1 cellular context compared by ENCODE assay signal in the genomic region with DNA sequence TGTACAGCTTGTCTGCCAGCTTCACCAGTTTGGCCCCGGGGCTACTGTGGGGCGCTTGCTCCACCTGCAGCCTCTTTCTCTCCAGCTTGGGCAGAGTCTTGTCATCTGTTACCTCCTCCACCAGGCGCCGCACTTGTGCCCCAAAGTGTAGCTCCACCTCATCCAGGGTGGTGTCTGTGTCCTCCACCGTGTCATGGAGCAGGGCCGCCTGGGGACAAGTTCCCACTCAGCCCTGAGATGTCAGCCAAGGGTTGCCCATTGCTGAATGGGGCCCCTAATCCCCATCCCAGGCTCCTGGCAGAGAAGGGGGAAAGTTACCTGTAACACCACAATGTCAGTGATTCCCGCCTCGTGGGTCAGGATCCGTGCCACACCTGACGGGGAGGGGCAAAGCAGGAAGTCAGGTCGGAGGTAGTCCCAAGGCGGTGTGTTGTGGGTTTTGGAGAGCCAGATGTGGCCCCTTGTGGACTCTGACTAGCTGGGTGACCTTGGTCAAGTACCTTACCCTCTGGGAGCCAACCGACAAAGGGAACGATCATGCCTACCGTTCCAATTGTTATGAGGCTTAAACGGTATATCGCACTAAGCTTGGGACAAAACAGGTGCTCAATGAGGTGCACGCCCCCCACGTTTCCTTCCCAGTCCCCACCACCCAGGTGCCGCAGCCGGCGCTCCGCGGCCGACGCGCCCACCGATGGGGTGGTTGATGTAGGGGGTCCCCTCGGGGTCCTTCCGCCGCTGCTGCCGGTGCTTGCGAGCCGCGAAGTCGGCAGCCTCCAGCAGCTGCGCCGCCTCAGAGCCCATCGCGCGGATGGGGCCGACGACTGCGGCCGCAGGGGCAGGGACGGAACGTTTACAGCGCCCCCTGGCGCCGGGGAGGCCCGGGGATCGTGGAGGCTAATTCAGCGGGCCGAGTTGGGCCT.
TF ChIP-seq lines count a peak whose summit lies in the region.

A gene with protein sequence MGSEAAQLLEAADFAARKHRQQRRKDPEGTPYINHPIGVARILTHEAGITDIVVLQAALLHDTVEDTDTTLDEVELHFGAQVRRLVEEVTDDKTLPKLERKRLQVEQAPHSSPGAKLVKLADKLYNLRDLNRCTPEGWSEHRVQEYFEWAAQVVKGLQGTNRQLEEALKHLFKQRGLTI (minus strand): TSS at position 813 of the 923 bp plus-strand sequence. CDS start 9 bp downstream, at position 804.

TF ChIP-seq in A549, 52 proteins besides CTCF, POLR2A, EP300 and RAD21 (continued from another document):
- TF ChIP-seq, protein P1, sequence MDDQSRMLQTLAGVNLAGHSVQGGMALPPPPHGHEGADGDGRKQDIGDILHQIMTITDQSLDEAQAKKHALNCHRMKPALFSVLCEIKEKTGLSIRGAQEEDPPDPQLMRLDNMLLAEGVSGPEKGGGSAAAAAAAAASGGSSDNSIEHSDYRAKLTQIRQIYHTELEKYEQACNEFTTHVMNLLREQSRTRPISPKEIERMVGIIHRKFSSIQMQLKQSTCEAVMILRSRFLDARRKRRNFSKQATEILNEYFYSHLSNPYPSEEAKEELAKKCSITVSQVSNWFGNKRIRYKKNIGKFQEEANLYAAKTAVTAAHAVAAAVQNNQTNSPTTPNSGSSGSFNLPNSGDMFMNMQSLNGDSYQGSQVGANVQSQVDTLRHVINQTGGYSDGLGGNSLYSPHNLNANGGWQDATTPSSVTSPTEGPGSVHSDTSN (IDR thresholded peaks at IDR 0.05): peak; percentile 35; the same call in 1 of the 2 replicates
- TF ChIP-seq FOSL2 (IDR thresholded peaks at IDR 0.05) (no peak), FOSL2 (CRISPR knock-in tag; IDR thresholded peaks at IDR 0.05) (no peak), RNF2 (IDR thresholded peaks at IDR 0.05; ENCODE audit: borderline replicate concordance, low read depth) (no peak), CBX8 (IDR thresholded peaks at IDR 0.05) (no peak), MYC (IDR thresholded peaks at IDR 0.05; ENCODE audit: borderline replicate concordance, low read length) (peak; percentile 56; the same call in 1 of the 2 replicates), RARB (CRISPR knock-in tag; IDR thresholded peaks at IDR 0.05) (no peak), HOXA7 (CRISPR knock-in tag; IDR thresholded peaks at IDR 0.05) (no peak), EHMT2 (IDR thresholded peaks at IDR 0.05; ENCODE audit: low read depth) (no peak), ZSCAN20 (CRISPR knock-in tag; IDR thresholded peaks at IDR 0.05) (no peak), TP53 (CRISPR knock-in tag; IDR thresholded peaks at IDR 0.05) (no peak), RFX5 (IDR thresholded peaks at IDR 0.05) (peak; percentile 72; the same call in 1 of the 2 replicates), RCOR1 (IDR thresholded peaks at IDR 0.05; ENCODE audit: low read depth, low read length) (no peak), NFE2L2 (conservative IDR thresholded peaks at IDR 0.05; ENCODE audit: low read length) (no peak), ESRRA (IDR thresholded peaks at IDR 0.05; ENCODE audit: borderline replicate concordance, low read length) (no peak; the same call in 1 of the 2 replicates), EHF (CRISPR knock-in tag; IDR thresholded peaks at IDR 0.05) (no peak), HES2 (IDR thresholded peaks at IDR 0.05) (no peak), ZNF302 (CRISPR knock-in tag; IDR thresholded peaks at IDR 0.05) (no peak), KDM5A (IDR thresholded peaks at IDR 0.05) (peak; percentile 53), POLR2AphosphoS2 (conservative IDR thresholded peaks at IDR 0.05; ENCODE audit: low read length) (no peak), NR3C1 (IDR thresholded peaks at IDR 0.05) (no peak), JUNB (IDR thresholded peaks at IDR 0.05) (no peak), BHLHE40 (IDR thresholded peaks at IDR 0.05; ENCODE audit: low read depth, low read length) (no peak), CHD4 (IDR thresholded peaks at IDR 0.05; ENCODE audit: borderline replicate concordance) (no peak), SMC3 (IDR thresholded peaks at IDR 0.05) (peak; percentile 45), GATA3 (IDR thresholded peaks at IDR 0.05; ENCODE audit: borderline replicate concordance) (0 out of 2 replicates have a peak, but pooled peaks have one; percentile 34), CHD2 (IDR thresholded peaks at IDR 0.05; ENCODE audit: low read length, partially characterized antibody) (no peak), ZC3H11A (IDR thresholded peaks at IDR 0.05) (peak; percentile 2; the same call in 1 of the 2 replicates), CBX2 (IDR thresholded peaks at IDR 0.05; ENCODE audit: borderline replicate concordance, low read depth) (no peak), CEBPB (IDR thresholded peaks at IDR 0.05) (no peak), FOSB (CRISPR knock-in tag; IDR thresholded peaks at IDR 0.05) (no peak), MAFK (IDR thresholded peaks at IDR 0.05; ENCODE audit: partially characterized antibody) (no peak), SREBF2 (IDR thresholded peaks at IDR 0.05) (no peak), FOXS1 (CRISPR knock-in tag; IDR thresholded peaks at IDR 0.05) (no peak; the same call in 1 of the 2 replicates), NPAS2 (CRISPR knock-in tag; IDR thresholded peaks at IDR 0.05; ENCODE audit: borderline replicate concordance) (no peak; the same call in 1 of the 2 replicates)
- TF ChIP-seq, protein P2, sequence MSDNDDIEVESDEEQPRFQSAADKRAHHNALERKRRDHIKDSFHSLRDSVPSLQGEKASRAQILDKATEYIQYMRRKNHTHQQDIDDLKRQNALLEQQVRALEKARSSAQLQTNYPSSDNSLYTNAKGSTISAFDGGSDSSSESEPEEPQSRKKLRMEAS (IDR thresholded peaks at IDR 0.05): peak; percentile 84
- TF ChIP-seq, protein P3, sequence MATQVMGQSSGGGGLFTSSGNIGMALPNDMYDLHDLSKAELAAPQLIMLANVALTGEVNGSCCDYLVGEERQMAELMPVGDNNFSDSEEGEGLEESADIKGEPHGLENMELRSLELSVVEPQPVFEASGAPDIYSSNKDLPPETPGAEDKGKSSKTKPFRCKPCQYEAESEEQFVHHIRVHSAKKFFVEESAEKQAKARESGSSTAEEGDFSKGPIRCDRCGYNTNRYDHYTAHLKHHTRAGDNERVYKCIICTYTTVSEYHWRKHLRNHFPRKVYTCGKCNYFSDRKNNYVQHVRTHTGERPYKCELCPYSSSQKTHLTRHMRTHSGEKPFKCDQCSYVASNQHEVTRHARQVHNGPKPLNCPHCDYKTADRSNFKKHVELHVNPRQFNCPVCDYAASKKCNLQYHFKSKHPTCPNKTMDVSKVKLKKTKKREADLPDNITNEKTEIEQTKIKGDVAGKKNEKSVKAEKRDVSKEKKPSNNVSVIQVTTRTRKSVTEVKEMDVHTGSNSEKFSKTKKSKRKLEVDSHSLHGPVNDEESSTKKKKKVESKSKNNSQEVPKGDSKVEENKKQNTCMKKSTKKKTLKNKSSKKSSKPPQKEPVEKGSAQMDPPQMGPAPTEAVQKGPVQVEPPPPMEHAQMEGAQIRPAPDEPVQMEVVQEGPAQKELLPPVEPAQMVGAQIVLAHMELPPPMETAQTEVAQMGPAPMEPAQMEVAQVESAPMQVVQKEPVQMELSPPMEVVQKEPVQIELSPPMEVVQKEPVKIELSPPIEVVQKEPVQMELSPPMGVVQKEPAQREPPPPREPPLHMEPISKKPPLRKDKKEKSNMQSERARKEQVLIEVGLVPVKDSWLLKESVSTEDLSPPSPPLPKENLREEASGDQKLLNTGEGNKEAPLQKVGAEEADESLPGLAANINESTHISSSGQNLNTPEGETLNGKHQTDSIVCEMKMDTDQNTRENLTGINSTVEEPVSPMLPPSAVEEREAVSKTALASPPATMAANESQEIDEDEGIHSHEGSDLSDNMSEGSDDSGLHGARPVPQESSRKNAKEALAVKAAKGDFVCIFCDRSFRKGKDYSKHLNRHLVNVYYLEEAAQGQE (IDR thresholded peaks at IDR 0.05): no peak; the same call in 1 of the 2 replicates
- TF ChIP-seq, protein P4, sequence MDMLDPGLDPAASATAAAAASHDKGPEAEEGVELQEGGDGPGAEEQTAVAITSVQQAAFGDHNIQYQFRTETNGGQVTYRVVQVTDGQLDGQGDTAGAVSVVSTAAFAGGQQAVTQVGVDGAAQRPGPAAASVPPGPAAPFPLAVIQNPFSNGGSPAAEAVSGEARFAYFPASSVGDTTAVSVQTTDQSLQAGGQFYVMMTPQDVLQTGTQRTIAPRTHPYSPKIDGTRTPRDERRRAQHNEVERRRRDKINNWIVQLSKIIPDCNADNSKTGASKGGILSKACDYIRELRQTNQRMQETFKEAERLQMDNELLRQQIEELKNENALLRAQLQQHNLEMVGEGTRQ (IDR thresholded peaks at IDR 0.05): no peak
- TF ChIP-seq, protein P5, sequence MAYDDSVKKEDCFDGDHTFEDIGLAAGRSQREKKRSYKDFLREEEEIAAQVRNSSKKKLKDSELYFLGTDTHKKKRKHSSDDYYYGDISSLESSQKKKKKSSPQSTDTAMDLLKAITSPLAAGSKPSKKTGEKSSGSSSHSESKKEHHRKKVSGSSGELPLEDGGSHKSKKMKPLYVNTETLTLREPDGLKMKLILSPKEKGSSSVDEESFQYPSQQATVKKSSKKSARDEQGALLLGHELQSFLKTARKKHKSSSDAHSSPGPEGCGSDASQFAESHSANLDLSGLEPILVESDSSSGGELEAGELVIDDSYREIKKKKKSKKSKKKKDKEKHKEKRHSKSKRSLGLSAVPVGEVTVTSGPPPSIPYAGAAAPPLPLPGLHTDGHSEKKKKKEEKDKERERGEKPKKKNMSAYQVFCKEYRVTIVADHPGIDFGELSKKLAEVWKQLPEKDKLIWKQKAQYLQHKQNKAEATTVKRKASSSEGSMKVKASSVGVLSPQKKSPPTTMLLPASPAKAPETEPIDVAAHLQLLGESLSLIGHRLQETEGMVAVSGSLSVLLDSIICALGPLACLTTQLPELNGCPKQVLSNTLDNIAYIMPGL (CRISPR knock-in tag; IDR thresholded peaks at IDR 0.05; ENCODE audit: borderline replicate concordance): peak; percentile 92; the same call in 1 of the 2 replicates
- TF ChIP-seq, protein P6, sequence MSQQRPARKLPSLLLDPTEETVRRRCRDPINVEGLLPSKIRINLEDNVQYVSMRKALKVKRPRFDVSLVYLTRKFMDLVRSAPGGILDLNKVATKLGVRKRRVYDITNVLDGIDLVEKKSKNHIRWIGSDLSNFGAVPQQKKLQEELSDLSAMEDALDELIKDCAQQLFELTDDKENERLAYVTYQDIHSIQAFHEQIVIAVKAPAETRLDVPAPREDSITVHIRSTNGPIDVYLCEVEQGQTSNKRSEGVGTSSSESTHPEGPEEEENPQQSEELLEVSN (IDR thresholded peaks at IDR 0.05; ENCODE audit: borderline replicate concordance, low read depth): peak; percentile 53
- TF ChIP-seq, protein P7, sequence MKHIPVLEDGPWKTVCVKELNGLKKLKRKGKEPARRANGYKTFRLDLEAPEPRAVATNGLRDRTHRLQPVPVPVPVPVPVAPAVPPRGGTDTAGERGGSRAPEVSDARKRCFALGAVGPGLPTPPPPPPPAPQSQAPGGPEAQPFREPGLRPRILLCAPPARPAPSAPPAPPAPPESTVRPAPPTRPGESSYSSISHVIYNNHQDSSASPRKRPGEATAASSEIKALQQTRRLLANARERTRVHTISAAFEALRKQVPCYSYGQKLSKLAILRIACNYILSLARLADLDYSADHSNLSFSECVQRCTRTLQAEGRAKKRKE (CRISPR knock-in tag; IDR thresholded peaks at IDR 0.05; ENCODE audit: low read depth): no peak
